ENCODE assay signal across 14 cellular contexts in the genomic region with DNA sequence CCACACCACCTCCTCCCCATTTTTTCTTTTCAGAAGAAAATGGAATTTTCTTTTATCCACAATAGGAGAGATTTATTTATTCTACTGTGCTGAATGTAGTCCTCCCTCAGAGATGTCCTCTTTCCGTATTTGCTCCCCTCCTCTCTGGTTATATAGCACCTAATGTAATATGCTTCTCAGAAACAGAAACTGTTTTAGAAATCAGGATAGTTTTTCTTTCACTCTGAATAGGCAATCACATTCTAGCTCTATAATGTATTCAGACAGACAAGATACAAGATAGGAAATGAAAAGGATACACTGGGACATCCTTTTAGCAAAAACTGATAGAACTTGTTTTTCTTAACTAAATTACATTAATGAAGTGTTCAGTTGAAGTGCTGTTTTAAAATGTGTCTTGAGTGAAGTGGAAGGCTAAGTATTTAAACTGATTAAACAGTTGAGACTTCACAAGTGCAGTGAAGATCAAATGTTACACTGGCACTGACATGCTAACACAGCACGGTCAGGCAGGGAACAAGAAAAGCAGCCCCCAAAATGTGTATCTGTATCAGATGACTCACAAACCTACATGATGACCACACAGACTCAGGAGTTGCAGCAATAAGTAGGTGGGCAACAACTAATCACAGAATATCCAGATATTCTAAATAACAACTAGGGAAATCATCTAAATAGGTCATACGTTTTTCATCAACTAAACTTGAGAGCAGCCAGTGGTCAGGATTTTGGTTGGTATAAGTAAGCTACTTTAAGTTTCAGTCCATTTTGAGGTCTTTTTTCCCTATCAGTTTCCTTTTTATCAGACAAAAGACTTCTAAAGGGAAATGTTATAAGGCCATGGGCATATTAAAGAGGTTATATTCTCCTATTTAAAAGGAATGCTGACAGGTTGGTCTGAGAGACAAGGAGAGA.
DNase-seq lines count a peak whose midpoint lies in the region; ATAC-seq lines count a peak whose summit lies in the region.
"Had no signal": no experiment of that assay in that cellular context is flagged by ENCODE, and none has a peak within 500 bp of the region (broad histone marks: within the 10 kb centered on the region; RNA-seq: fewer than 3 reads in every experiment).

No MANE protein-coding gene starts in this region.

- H3K27ac Mint-ChIP-seq in activated naive CD4-positive, alpha-beta T cell treated with anti-CD3 and anti-CD28 coated beads, Interleukin-2, amount 50 U/mL, for 72 hours: peak overlapping the region; percentile 75 to 84

- peaks cover 0 to 1% of the 10 kb centered on the region in 2 donors for H3K9me3 Mint-ChIP-seq in activated naive CD4-positive, alpha-beta T cell treated with anti-CD3 and anti-CD28 coated beads, Interleukin-2, amount 50 U/mL, for 72 hours

- peak; percentile 72 for ATAC-seq in GM18511 (IDR thresholded peaks at IDR 0.05; ENCODE audit: unreplicated experiment)
- peak; percentile 59 for ATAC-seq in GM19452 (IDR thresholded peaks at IDR 0.05; ENCODE audit: unreplicated experiment)
- peak; percentile 60 for ATAC-seq in HG03066 (IDR thresholded peaks at IDR 0.05; ENCODE audit: low read depth, unreplicated experiment)
- peak; percentile 42 for ATAC-seq in activated naive CD4-positive, alpha-beta T cell treated with anti-CD3 and anti-CD28 coated beads, Interleukin-2, amount 50 U/mL, for 72 hours
- no peak for ATAC-seq in GM19023 (IDR thresholded peaks at IDR 0.05; ENCODE audit: unreplicated experiment)
- ATAC-seq: left lobe of liver had no signal

- DNase-seq in activated naive CD4-positive, alpha-beta T cell treated with anti-CD3 and anti-CD28 coated beads, Interleukin-2, amount 50 U/mL, for 72 hours (ENCODE audit: low spot score in 2 of 2): no peak
- DNase-seq in NCI-H774 (lab: John Stamatoyannopoulos, UW): no peak
- DNase-seq in DMS 273 (lab: John Stamatoyannopoulos, UW; ENCODE audit: unreplicated experiment): no peak
- DNase-seq: activated gamma-delta T cell treated with Interleukin-2 at 50 U/mL for 16 hours; Caco-2; effector CD4-positive, alpha-beta T cell; KBM-7; ovary; stimulated activated CD4-positive, alpha-beta T cell treated with anti-CD3 and anti-CD28 coated beads, Interleukin-4, amount 100 ng/mL, for 1 hour had no signal

- H3K36me3 Mint-ChIP-seq in activated naive CD4-positive, alpha-beta T cell treated with anti-CD3 and anti-CD28 coated beads, Interleukin-2, amount 50 U/mL, for 72 hours: peaks cover 4 to 42% of the 10 kb centered on the region in 2 donors
